Comparison of ENCODE assay signal across 16 cellular contexts in genomic region chr5:58235279-58235678, GRCh38.
DNase-seq lines count a peak whose midpoint lies in the region; ATAC-seq and TF ChIP-seq lines count a peak whose summit lies in the region.
"Had no signal": no experiment of that assay in that cellular context is flagged by ENCODE, and none has a peak within 500 bp of the region (broad histone marks: within the 10 kb centered on the region; RNA-seq: fewer than 3 reads in every experiment).

No MANE protein-coding gene starts in this region.

- H3K27me3 ChIP-seq in foreskin keratinocyte: no peaks in the 10 kb centered on the region
- H3K27me3 ChIP-seq: heart right ventricle had no signal

- H3K9me3 Mint-ChIP-seq in type B pancreatic cell: no peaks in the 10 kb centered on the region
- H3K9me3 Mint-ChIP-seq: activated naive CD4-positive, alpha-beta T cell treated with anti-CD3 and anti-CD28 coated beads, Interleukin-2, amount 50 U/mL, for 24 hours had no signal

- H3K27me3 Mint-ChIP-seq in type B pancreatic cell: no peaks in the 10 kb centered on the region
- H3K27me3 Mint-ChIP-seq: activated naive CD4-positive, alpha-beta T cell treated with anti-CD3 and anti-CD28 coated beads, Interleukin-2, amount 50 U/mL, for 24 hours had no signal

- ATAC-seq in foreskin keratinocyte (no peak), GM21447 (IDR thresholded peaks at IDR 0.05; ENCODE audit: unreplicated experiment) (no peak)
- ATAC-seq: activated CD8-positive, alpha-beta T cell treated with anti-CD3 and anti-CD28 coated beads, Interleukin-2, amount 10 ng/mL, durations not matched to agents 7 days and 5 days had no signal

- H3K36me3 Mint-ChIP-seq in type B pancreatic cell: no peaks in the 10 kb centered on the region
- H3K36me3 Mint-ChIP-seq: activated naive CD4-positive, alpha-beta T cell treated with anti-CD3 and anti-CD28 coated beads, Interleukin-2, amount 50 U/mL, for 24 hours had no signal

- H3K27ac ChIP-seq in RWPE1: no peak overlapping the region
- H3K27ac ChIP-seq in foreskin keratinocyte: no peak overlapping the region
- H3K27ac ChIP-seq in caudate nucleus (ENCODE audit: low read depth, low read length): no peak overlapping the region

- peak; percentile 83 for DNase-seq in SIG-M5 treated with dmso at 0.1 percent for 504 hours (lab: John Stamatoyannopoulos, UW; ENCODE audit: unreplicated experiment)
- no peak for DNase-seq in SIG-M5 (lab: John Stamatoyannopoulos, UW)
- DNase-seq in RWPE1 (ENCODE audit: low spot score): peak; percentile 24
- peak; percentile 45 to 76 for DNase-seq in foreskin keratinocyte
- DNase-seq in type B pancreatic cell (ENCODE audit: extremely low spot score, unreplicated experiment): no peak
- no peak for DNase-seq in caudate nucleus (lab: John Stamatoyannopoulos, UW)
- no peak for DNase-seq in D341Med (ENCODE audit: low spot score)
- DNase-seq: 8988T; activated CD8-positive, alpha-beta T cell treated with anti-CD3 and anti-CD28 coated beads, Interleukin-2, amount 10 ng/mL, durations not matched to agents 7 days and 5 days; dermis blood vessel endothelial cell; DND-41; heart right ventricle; NCI-H1436 treated with DMSO at 0.1 percent for 48 hours; substantia nigra had no signal

- peaks cover 13% of the 10 kb centered on the region for H3K4me1 ChIP-seq in foreskin keratinocyte

- TF ChIP-seq CTCF in RWPE1 (conservative IDR thresholded peaks at IDR 0.05; ENCODE audit: low read depth): no peak
- no peak for TF ChIP-seq CTCF in foreskin keratinocyte (conservative IDR thresholded peaks at IDR 0.05)
- no peak for TF ChIP-seq CTCF in type B pancreatic cell (conservative IDR thresholded peaks at IDR 0.05)

- CTCF ChIA-PET in RWPE1 (lab: Yijun Ruan, JAX): no interaction called here

- POLR2A ChIA-PET in RWPE1 (lab: Yijun Ruan, JAX; ENCODE audit: low non-redundant PET): no interaction called here

- H3K27ac Mint-ChIP-seq in type B pancreatic cell: peak overlapping the region; percentile 85
- H3K27ac Mint-ChIP-seq: activated CD8-positive, alpha-beta T cell treated with anti-CD3 and anti-CD28 coated beads, Interleukin-2, amount 10 ng/mL, durations not matched to agents 7 days and 5 days; activated naive CD4-positive, alpha-beta T cell treated with anti-CD3 and anti-CD28 coated beads, Interleukin-2, amount 50 U/mL, for 24 hours had no signal

- H3K4me3 Mint-ChIP-seq in type B pancreatic cell: peak overlapping the region; percentile 2
- H3K4me3 Mint-ChIP-seq: activated CD8-positive, alpha-beta T cell treated with anti-CD3 and anti-CD28 coated beads, Interleukin-2, amount 10 ng/mL, durations not matched to agents 7 days and 5 days; activated naive CD4-positive, alpha-beta T cell treated with anti-CD3 and anti-CD28 coated beads, Interleukin-2, amount 50 U/mL, for 24 hours had no signal

- peaks cover 7% of the 10 kb centered on the region for H3K4me1 Mint-ChIP-seq in type B pancreatic cell (ENCODE audit: unreplicated experiment)
- H3K4me1 Mint-ChIP-seq: activated naive CD4-positive, alpha-beta T cell treated with anti-CD3 and anti-CD28 coated beads, Interleukin-2, amount 50 U/mL, for 24 hours had no signal

Comparison
In these comparisons a context has a peak if more than half of its experiments do, and no peak if none do; other contexts are left out.
1. DNase-seq: peak in SIG-M5 treated with dmso at 0.1 percent for 504 hours (single experiment), RWPE1 (single experiment) and foreskin keratinocyte (2 of 2); none in SIG-M5 (single experiment), type B pancreatic cell (single experiment), caudate nucleus (0 of 61) and D341Med (single experiment).